In genomic region chr14:50542941-50543418, GRCh38 we compare ENCODE assay signal across 8 cellular contexts. TPM values are rescaled to one million over a fixed set of nuclear protein-coding genes. Genes with fewer than 3 reads are reported as not detected.
DNase-seq lines count a peak whose midpoint lies in the region; ATAC-seq and TF ChIP-seq lines count a peak whose summit lies in the region.

No MANE protein-coding gene starts in this region.

- no peaks in the 10 kb centered on the region for H3K9me2 ChIP-seq in OCI-LY7 (ENCODE audit: insufficient read depth, low read length)

- no peaks in the 10 kb centered on the region for H3K9me3 ChIP-seq in OCI-LY7 (ENCODE audit: low read length)
- no peaks in the 10 kb centered on the region for H3K9me3 ChIP-seq in thyroid gland

- no peak overlapping the region for H2AFZ ChIP-seq in OCI-LY7 (ENCODE audit: low read length)

- H3K9me3 Mint-ChIP-seq in brain, result peaks cover 0 to 4% (median 4%) of the 10 kb centered on the region in 5 experiments

- no peaks in the 10 kb centered on the region for H3K27me3 ChIP-seq in thyroid gland

- DNase-seq in COLO829 (ENCODE audit: low spot score), result peak; percentile 52
- DNase-seq in OCI-LY7 (ENCODE audit: low spot score), result peak; percentile 70
- DNase-seq in left kidney (ENCODE audit: low read depth, low spot score), result peak; percentile 69
- DNase-seq in thyroid gland, result peak; percentile 13 to 37

- H3K4me2 ChIP-seq in OCI-LY7 (ENCODE audit: low read length), result no peak overlapping the region

- intact Hi-C loops in OCI-LY7 (cut with micrococcal nuclease; ENCODE audit: unreplicated experiment), result loop anchor here (10.0 kb wide), 1 partner anchor 172 kb away; no protein-coding TSS in a partner anchor
- intact Hi-C loops in thyroid gland (cut with DNase I), result loop anchor here (5.0 kb wide), 1 partner anchor 234 kb away; no protein-coding TSS in a partner anchor

- no TSS peak for BruUV-seq in OCI-LY7 (replicated peaks; lab: Mats Ljungman, UMichigan)

- H3K36me3 ChIP-seq in OCI-LY7 (ENCODE audit: insufficient read depth, low read length), result no peaks in the 10 kb centered on the region
- no peaks in the 10 kb centered on the region for H3K36me3 ChIP-seq in thyroid gland

- H3K4me3 Mint-ChIP-seq in brain, result peak overlapping the region in 1 of 5 experiments; percentile 6

- peak overlapping the region in 1 of 5 experiments; percentile 63 for H3K27ac Mint-ChIP-seq in brain

- H3K4me1 ChIP-seq in OCI-LY7 (ENCODE audit: insufficient read depth, low read length, poor library complexity, severe bottlenecking) (no peaks in the 10 kb centered on the region), thyroid gland (no peaks in the 10 kb centered on the region)

- H3K27ac ChIP-seq in OCI-LY7 (ENCODE audit: low read depth, low read length, poor library complexity, severe bottlenecking) (no peak overlapping the region), thyroid gland (no peak overlapping the region)

- ATAC-seq in GM18909 (IDR thresholded peaks at IDR 0.05; ENCODE audit: poor library complexity, unreplicated experiment) (peak; percentile 74), HG02870 (IDR thresholded peaks at IDR 0.05; ENCODE audit: unreplicated experiment) (no peak)

- TF ChIP-seq POLR2A in thyroid gland (IDR thresholded peaks at IDR 0.05), result no peak

- H4K20me1 ChIP-seq in OCI-LY7 (ENCODE audit: insufficient read depth, low read length), result no peaks in the 10 kb centered on the region

- H3K4me1 Mint-ChIP-seq in brain, result peaks cover 26% of the 10 kb centered on the region

- H3K4me3 ChIP-seq in OCI-LY7 (ENCODE audit: low read depth, low read length, poor library complexity, severe bottlenecking) (no peak overlapping the region), thyroid gland (replicated peaks in 1 of 3) (no peak overlapping the region)

- no peaks in the 10 kb centered on the region for H3K79me2 ChIP-seq in OCI-LY7 (ENCODE audit: insufficient read depth, low read depth, low read length)

- H3K36me3 Mint-ChIP-seq in brain, result peaks cover 4% of the 10 kb centered on the region

- 2 to 3% methylated on average over 2 of the region's 2 CpGs for WGBS in thyroid gland, 2 donors

- POLR2A ChIA-PET in OCI-LY7 (lab: Charles Lee), result interaction anchor here (0.6 kb wide), 1 partner anchor 328 kb away, joined by 5 read pairs; no protein-coding TSS in a partner anchor

- H3K27me3 Mint-ChIP-seq in brain, result no peaks in the 10 kb centered on the region

- TF ChIP-seq CTCF in LNCAP (IDR thresholded peaks at IDR 0.05) (peak; percentile 71), OCI-LY7 (conservative IDR thresholded peaks at IDR 0.05; ENCODE audit: low read length) (peak; percentile 79), brain (conservative IDR thresholded peaks at IDR 0.05) (peak; percentile 56 to 73), thyroid gland (IDR thresholded peaks at IDR 0.05) (peak; percentile 42 to 64 (median 56))

- CTCF ChIA-PET in OCI-LY7 (lab: Charles Lee; ENCODE audit: unreplicated experiment), result interaction anchor here (1.0 kb wide), 1 partner anchor 13 kb away, joined by 3 read pairs; no protein-coding TSS in a partner anchor

RNA-seq across cellular contexts. Expression of gene MAP4K5, which starts 10.6 kb away (rescaled TPM):
- 44.0 and 49.8 TPM in 2 replicates for total RNA-seq in OCI-LY7 (2014; rRNA removed; shearing (Covaris generic))
- total RNA-seq in OCI-LY7 (2022), result 36.7 and 37.6 TPM in 2 replicates
- 5.3 TPM for polyA plus RNA-seq in brain (ENCODE audit: insufficient read depth, low read depth, low replicate concordance)
- total RNA-seq in thyroid gland, result 100 to 1,000 TPM; 139 to 259 (median 153) TPM

RNA-seq across cellular contexts. Expression of gene ATL1, which starts 17.0 kb away (rescaled TPM):
- total RNA-seq in OCI-LY7 (2014; rRNA removed; shearing (Covaris generic)), result 0.28 and 0.82 TPM in 2 replicates
- 1.1 and 1.6 TPM in 2 replicates for total RNA-seq in OCI-LY7 (2022)
- polyA plus RNA-seq in brain (ENCODE audit: insufficient read depth, low read depth, low replicate concordance), result 38.7 TPM
- 1 to 10 TPM; 2.1 to 5.4 (median 4.6) TPM for total RNA-seq in thyroid gland
